ENCODE assay signal across 1 cellular context in the genomic region with DNA sequence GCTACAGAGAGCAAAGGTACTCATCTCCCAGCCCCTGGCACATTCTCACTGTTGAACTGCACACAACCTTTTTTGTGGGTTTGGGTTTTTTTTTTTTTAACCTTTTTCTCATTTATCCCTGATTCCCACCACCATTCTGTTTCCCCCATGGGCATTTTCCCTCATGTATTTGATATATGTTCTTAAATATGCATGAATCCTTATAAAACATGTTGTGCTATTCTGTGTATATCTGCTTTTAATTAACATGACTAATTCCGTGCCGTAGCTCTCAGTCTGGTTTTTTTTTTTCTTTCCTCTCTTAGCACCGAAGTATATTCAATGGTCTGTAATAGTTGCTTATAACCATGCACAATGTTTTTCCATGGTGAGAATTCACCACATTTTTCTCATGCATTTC.
TF ChIP-seq lines count a peak whose summit lies in the region.

No MANE protein-coding gene starts in this region.

TF ChIP-seq in IMR-90, 13 proteins besides CTCF, POLR2A, EP300 and RAD21 (continued from another document):
- TF ChIP-seq, protein P1, sequence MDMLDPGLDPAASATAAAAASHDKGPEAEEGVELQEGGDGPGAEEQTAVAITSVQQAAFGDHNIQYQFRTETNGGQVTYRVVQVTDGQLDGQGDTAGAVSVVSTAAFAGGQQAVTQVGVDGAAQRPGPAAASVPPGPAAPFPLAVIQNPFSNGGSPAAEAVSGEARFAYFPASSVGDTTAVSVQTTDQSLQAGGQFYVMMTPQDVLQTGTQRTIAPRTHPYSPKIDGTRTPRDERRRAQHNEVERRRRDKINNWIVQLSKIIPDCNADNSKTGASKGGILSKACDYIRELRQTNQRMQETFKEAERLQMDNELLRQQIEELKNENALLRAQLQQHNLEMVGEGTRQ (IDR thresholded peaks at IDR 0.05; ENCODE audit: low read depth, low read length): no peak
- TF ChIP-seq, protein P2, sequence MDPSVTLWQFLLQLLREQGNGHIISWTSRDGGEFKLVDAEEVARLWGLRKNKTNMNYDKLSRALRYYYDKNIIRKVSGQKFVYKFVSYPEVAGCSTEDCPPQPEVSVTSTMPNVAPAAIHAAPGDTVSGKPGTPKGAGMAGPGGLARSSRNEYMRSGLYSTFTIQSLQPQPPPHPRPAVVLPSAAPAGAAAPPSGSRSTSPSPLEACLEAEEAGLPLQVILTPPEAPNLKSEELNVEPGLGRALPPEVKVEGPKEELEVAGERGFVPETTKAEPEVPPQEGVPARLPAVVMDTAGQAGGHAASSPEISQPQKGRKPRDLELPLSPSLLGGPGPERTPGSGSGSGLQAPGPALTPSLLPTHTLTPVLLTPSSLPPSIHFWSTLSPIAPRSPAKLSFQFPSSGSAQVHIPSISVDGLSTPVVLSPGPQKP (IDR thresholded peaks at IDR 0.05; ENCODE audit: borderline replicate concordance, low read depth, low read length): no peak
